In genomic region chr1:186804669-186805068, GRCh38 we compare ENCODE assay signal across 34 cellular contexts. TPM values are rescaled to one million over a fixed set of nuclear protein-coding genes. Genes with fewer than 3 reads are reported as not detected.
"Had no signal": no experiment of that assay in that cellular context is flagged by ENCODE, and none has a peak within 500 bp of the region (broad histone marks: within the 10 kb centered on the region; RNA-seq: fewer than 3 reads in every experiment).

No MANE protein-coding gene starts in this region.

- H3K4me3 ChIP-seq: adrenal gland, body of pancreas, breast epithelium, cardiac muscle cell had no signal

- H3K9me3 ChIP-seq: adrenal gland, body of pancreas, breast epithelium had no signal

- ATAC-seq: activated naive CD4-positive, alpha-beta T cell treated with anti-CD3 and anti-CD28 coated beads, Interleukin-2, amount 50 U/mL, for 72 hours; activated naive CD8-positive, alpha-beta T cell treated with anti-CD3 and anti-CD28 coated beads, Interleukin-2, amount 50 U/mL, for 24 hours; activated T-cell treated with anti-CD3 and anti-CD28 coated beads, Interleukin-2, amount 50 U/mL, for 4 hours; activated T-cell treated with anti-CD3 and anti-CD28 coated beads, Interleukin-2, amount 50 U/mL, for 72 hours; activated T-helper 17 cell treated with anti-CD3 and anti-CD28 coated beads, Interleukin-2, amount 50 U/mL, for 72 hours; body of pancreas had no signal

- H3K27me3 ChIP-seq: adrenal gland, body of pancreas, brain microvascular endothelial cell, breast epithelium, cardiac muscle cell had no signal

- FAIRE-seq: astrocyte, bronchial epithelial cell had no signal

- H3K4me1 ChIP-seq: adrenal gland, body of pancreas, breast epithelium had no signal

- H3K27ac ChIP-seq: adrenal gland, body of pancreas, brain microvascular endothelial cell, breast epithelium, cardiac muscle cell had no signal

- H3K36me3 ChIP-seq: adrenal gland, brain microvascular endothelial cell, breast epithelium, cardiac muscle cell had no signal

- DNase-seq: activated effector memory CD4-positive, alpha-beta T cell treated with anti-CD3 and anti-CD28 coated beads, Interleukin-2, amount 50 U/mL, for 16 hours; activated effector memory CD4-positive, alpha-beta T cell treated with Interleukin-2 at 50 U/mL for 16 hours; activated gamma-delta T cell; activated gamma-delta T cell treated with Interleukin-2 at 50 U/mL for 16 hours; activated naive CD4-positive, alpha-beta T cell; activated naive CD4-positive, alpha-beta T cell treated with anti-CD3 and anti-CD28 coated beads for 36 hours; activated naive CD4-positive, alpha-beta T cell treated with anti-CD3 and anti-CD28 coated beads, Interleukin-2, amount 10 ng/mL, durations not matched to agents 7 days and 5 days; activated naive CD4-positive, alpha-beta T cell treated with anti-CD3 and anti-CD28 coated beads, Interleukin-2, amount 50 U/mL, for 16 hours; activated naive CD4-positive, alpha-beta T cell treated with Interleukin-2 at 50 U/mL for 16 hours; activated naive CD8-positive, alpha-beta T cell treated with anti-CD3 and anti-CD28 coated beads for 36 hours; activated naive CD8-positive, alpha-beta T cell treated with anti-CD3 and anti-CD28 coated beads, Interleukin-2, amount 10 ng/mL, durations not matched to agents 7 days and 5 days; activated naive CD8-positive, alpha-beta T cell treated with anti-CD3 and anti-CD28 coated beads, Interleukin-2, amount 50 U/mL, for 24 hours; activated T-cell treated with anti-CD3 and anti-CD28 coated beads for 4 hours; activated T-cell treated with anti-CD3 and anti-CD28 coated beads, Interleukin-2, amount 50 U/mL, for 1 hour; activated T-cell treated with anti-CD3 and anti-CD28 coated beads, Interleukin-2, amount 50 U/mL, for 24 hours; activated T-cell treated with anti-CD3 and anti-CD28 coated beads, Interleukin-2, amount 50 U/mL, for 4 hours; activated T-cell treated with anti-CD3 and anti-CD28 coated beads, Interleukin-2, amount 50 U/mL, for 48 hours; activated T-cell treated with anti-CD3 and anti-CD28 coated beads, Interleukin-2, amount 50 U/mL, for 72 hours; adrenal gland; amniotic stem cell; amygdala; anterior cingulate cortex; aorta; body of pancreas; brain microvascular endothelial cell; caudate nucleus; central memory CD4-positive, alpha-beta T cell; cerebellar nuclear complex had no signal

RNA-seq across cellular contexts. Expression of gene PLA2G4A, which starts 24.1 kb away (rescaled TPM):
- polyA plus RNA-seq: cardiac muscle cell had no signal
